Comparison of ENCODE assay signal across 36 cellular contexts in genomic region chr11:100473390-100473740, GRCh38.
"Had no signal": no experiment of that assay in that cellular context is flagged by ENCODE, and none has a peak within 500 bp of the region (broad histone marks: within the 10 kb centered on the region; RNA-seq: fewer than 3 reads in every experiment).

No MANE protein-coding gene starts in this region.

- DNase-seq: Karpas-422, Kasumi-1, KBM-7, KG1, MG63, MM.1S, MV-4-11, NCI-H1048, NCI-H1092, NCI-H1092 treated with DMSO at 0.1 percent for 48 hours, NCI-H1105, NCI-H1105 treated with DMSO at 0.1 percent for 48 hours, NCI-H1417, NCI-H1417 treated with DMSO at 0.1 percent for 48 hours, NCI-H1436, NCI-H1436 treated with DMSO at 0.1 percent for 48 hours, NCI-H146, NCI-H1694, NCI-H1694 treated with DMSO at 0.1 percent for 48 hours, NCI-H187, NCI-H187 treated with DMSO at 0.1 percent for 48 hours, NCI-H1930, NCI-H2029, NCI-H2029 treated with DMSO at 0.1 percent for 48 hours, NCI-H2081, NCI-H2081 treated with DMSO at 0.1 percent for 48 hours, NCI-H2107, NCI-H2171, NCI-H2171 treated with DMSO at 0.1 percent for 48 hours, NCI-H2227 treated with DMSO at 0.1 percent for 48 hours, NCI-H226, NCI-H446, NCI-H446 treated with DMSO at 0.1 percent for 48 hours, NCI-H510A, NCI-H510A treated with DMSO at 0.1 percent for 48 hours had no signal

- H3K27me3 ChIP-seq: MG63 had no signal

- H3K9me3 ChIP-seq: MG63 had no signal

- H3K36me3 ChIP-seq: MG63 had no signal

- H3K27ac ChIP-seq: KMS-11 had no signal

- H3K4me2 ChIP-seq: KMS-11 had no signal

- H3K9ac ChIP-seq: KMS-11 had no signal

- H3K4me3 ChIP-seq: MG63 had no signal
